ENCODE assay signal across 19 cellular contexts in genomic region chr9:37622462-37622861, GRCh38. TPM values are rescaled to one million over a fixed set of nuclear protein-coding genes. Genes with fewer than 3 reads are reported as not detected.
"Had no signal": no experiment of that assay in that cellular context is flagged by ENCODE, and none has a peak within 500 bp of the region (broad histone marks: within the 10 kb centered on the region; RNA-seq: fewer than 3 reads in every experiment).

No MANE protein-coding gene starts in this region.

- H3K27ac Mint-ChIP-seq: activated T-helper 17 cell treated with anti-CD3 and anti-CD28 coated beads, Interleukin-2, amount 50 U/mL, for 72 hours; dendritic cell treated with granulocyte-macrophage colony-stimulating factor and Interleukin-4, amounts not matched to agents 40 ng/mL and 50 ng/mL, for 4 days; mesothelial cell of epicardium had no signal

- H3K4me3 Mint-ChIP-seq: activated T-helper 17 cell treated with anti-CD3 and anti-CD28 coated beads, Interleukin-2, amount 50 U/mL, for 72 hours; dendritic cell treated with granulocyte-macrophage colony-stimulating factor and Interleukin-4, amounts not matched to agents 40 ng/mL and 50 ng/mL, for 4 days; mesothelial cell of epicardium; stimulated activated naive CD8-positive, alpha-beta T cell treated with anti-CD3 and anti-CD28 coated beads, Interleukin-15, amount 100 ng/mL, for 72 hours had no signal

- H3K4me1 Mint-ChIP-seq: activated T-helper 17 cell treated with anti-CD3 and anti-CD28 coated beads, Interleukin-2, amount 50 U/mL, for 72 hours; stimulated activated naive CD8-positive, alpha-beta T cell treated with anti-CD3 and anti-CD28 coated beads, Interleukin-15, amount 100 ng/mL, for 72 hours had no signal

- H3K4me1 ChIP-seq: lower lobe of right lung, spleen, testis, upper lobe of right lung had no signal

- ATAC-seq: activated T-helper 17 cell treated with anti-CD3 and anti-CD28 coated beads, Interleukin-2, amount 50 U/mL, for 72 hours; left cardiac atrium; lower lobe of right lung; sciatic nerve; stimulated activated naive CD8-positive, alpha-beta T cell treated with anti-CD3 and anti-CD28 coated beads, Interleukin-15, amount 100 ng/mL, for 72 hours; upper lobe of right lung had no signal

- H3K9me3 ChIP-seq: lower lobe of right lung, ovary, spleen, testis, upper lobe of right lung had no signal

- H3K27ac ChIP-seq: lower lobe of right lung, ovary, spleen, testis, upper lobe of right lung, VCaP had no signal

- H3K27me3 Mint-ChIP-seq: stimulated activated naive CD8-positive, alpha-beta T cell treated with anti-CD3 and anti-CD28 coated beads, Interleukin-15, amount 100 ng/mL, for 72 hours had no signal

- H3K36me3 Mint-ChIP-seq: mesothelial cell of epicardium had no signal

- H3K9me3 Mint-ChIP-seq: activated T-helper 17 cell treated with anti-CD3 and anti-CD28 coated beads, Interleukin-2, amount 50 U/mL, for 72 hours; dendritic cell treated with granulocyte-macrophage colony-stimulating factor and Interleukin-4, amounts not matched to agents 40 ng/mL and 50 ng/mL, for 4 days; mesothelial cell of epicardium; stimulated activated naive CD8-positive, alpha-beta T cell treated with anti-CD3 and anti-CD28 coated beads, Interleukin-15, amount 100 ng/mL, for 72 hours had no signal

- H3K36me3 ChIP-seq: lower lobe of right lung, ovary, spleen, upper lobe of right lung had no signal

- H3K27me3 ChIP-seq: ovary, testis, upper lobe of right lung had no signal

- DNase-seq: activated CD4-positive, alpha-beta T cell treated with anti-CD3 and anti-CD28 coated beads for 1 hour; activated CD4-positive, alpha-beta T cell treated with anti-CD3 and anti-CD28 coated beads, Interleukin-2, amount 50 U/mL, for 4 hours; activated naive CD4-positive, alpha-beta T cell treated with Interleukin-2 at 50 U/mL for 16 hours; aorta; cerebellar nuclear complex; effector memory CD4-positive, alpha-beta T cell; left cardiac atrium; lower lobe of right lung; ovary; spleen; stimulated activated naive CD8-positive, alpha-beta T cell treated with anti-CD3 and anti-CD28 coated beads, Interleukin-15, amount 100 ng/mL, for 72 hours; testis; upper lobe of right lung had no signal

- H3K4me3 ChIP-seq: lower lobe of right lung, ovary, spleen, testis, upper lobe of right lung had no signal

RNA-seq across cellular contexts. Expression of gene FRMPD1, which starts 28.3 kb away (rescaled TPM):
- total RNA-seq: activated T-helper 17 cell treated with anti-CD3 and anti-CD28 coated beads, Interleukin-2, amount 50 U/mL, for 72 hours; fibroblast of lung; upper lobe of right lung had no signal
- polyA plus RNA-seq: aorta, fibroblast of lung had no signal
